21 cellular contexts compared by ENCODE assay signal in genomic region chr1:5140136-5140535, GRCh38.
DNase-seq lines count a peak whose midpoint lies in the region; FAIRE-seq and TF ChIP-seq lines count a peak whose summit lies in the region.
"Had no signal": no experiment of that assay in that cellular context is flagged by ENCODE, and none has a peak within 500 bp of the region (broad histone marks: within the 10 kb centered on the region; RNA-seq: fewer than 3 reads in every experiment).

No MANE protein-coding gene starts in this region.

- in situ Hi-C loops in Caki2 (cut with HindIII; ENCODE audit: low pct_unique_long_range_greater_than_20kb, low sequenced_read_pairs) (no loop called here), brain microvascular endothelial cell (cut with HindIII; ENCODE audit: low pct_ligation_motif_present, low sequenced_read_pairs) (no loop called here)

- DNase-seq in Caki2 (ENCODE audit: low read depth) (peak; percentile 21), DMS79 (lab: John Stamatoyannopoulos, UW) (peak; percentile 59), NCI-H748 treated with DMSO at 0.1 percent for 48 hours (lab: John Stamatoyannopoulos, UW) (peak; percentile 16), bronchial epithelial cell (ENCODE audit: low read depth) (peak; percentile 39), DMS53 (lab: John Stamatoyannopoulos, UW) (no peak), brain microvascular endothelial cell (no peak)
- DNase-seq in effector memory CD4-positive, alpha-beta T cell = no peak
- DNase-seq: CD4-positive, alpha-beta T cell; COR-L47; DMS 273 treated with DMSO at 0.1 percent for 48 hours; EL; GF-D8; Kasumi-1; MM.1S; NCI-H1092; NCI-H1694; NCI-H524; PC-3; T-helper 17 cell had no signal

- H3K9me3 ChIP-seq in effector memory CD4-positive, alpha-beta T cell (ENCODE audit: control insufficient read depth, low read length) = no peaks in the 10 kb centered on the region
- H3K9me3 ChIP-seq: BLaER1 had no signal

- TF ChIP-seq CTCF in bronchial epithelial cell (IDR thresholded peaks at IDR 0.05; ENCODE audit: insufficient read depth, low read length, severe bottlenecking) = no peak
- TF ChIP-seq CTCF in brain microvascular endothelial cell (IDR thresholded peaks at IDR 0.05; ENCODE audit: low read depth, low read length, missing control alignments) = no peak

- no peak overlapping the region for H3K27ac ChIP-seq in effector memory CD4-positive, alpha-beta T cell (ENCODE audit: insufficient read depth, low read length, poor library complexity, severe bottlenecking)
- no peak overlapping the region for H3K27ac ChIP-seq in brain microvascular endothelial cell
- H3K27ac ChIP-seq: BLaER1 had no signal

- FAIRE-seq in bronchial epithelial cell (lab: Jason Lieb, UNC) = no peak
- FAIRE-seq: H1 had no signal

- no peaks in the 10 kb centered on the region for H3K36me3 ChIP-seq in bronchial epithelial cell (ENCODE audit: control insufficient read depth, insufficient read depth, low read length)
- no peaks in the 10 kb centered on the region for H3K36me3 ChIP-seq in effector memory CD4-positive, alpha-beta T cell (ENCODE audit: control insufficient read depth, insufficient read depth, low read length)
- no peaks in the 10 kb centered on the region for H3K36me3 ChIP-seq in brain microvascular endothelial cell (replicated peaks)
- H3K36me3 ChIP-seq: BLaER1 had no signal

- H3K27me3 ChIP-seq in bronchial epithelial cell (ENCODE audit: control insufficient read depth, insufficient read depth, low read length) (no peaks in the 10 kb centered on the region), brain microvascular endothelial cell (replicated peaks) (no peaks in the 10 kb centered on the region)
- H3K27me3 ChIP-seq in effector memory CD4-positive, alpha-beta T cell (replicated peaks; ENCODE audit: control insufficient read depth, insufficient read depth, low read length, poor library complexity, severe bottlenecking) = no peaks in the 10 kb centered on the region
- H3K27me3 ChIP-seq: BLaER1 had no signal

- H3K4me1 ChIP-seq in effector memory CD4-positive, alpha-beta T cell (ENCODE audit: control insufficient read depth, insufficient read depth, low read length, poor library complexity, severe bottlenecking) = no peaks in the 10 kb centered on the region
- H3K4me1 ChIP-seq: BLaER1 had no signal

- H3K4me3 ChIP-seq in bronchial epithelial cell (ENCODE audit: low read depth, low read length) (no peak overlapping the region), brain microvascular endothelial cell (ENCODE audit: low read depth, low read length) (no peak overlapping the region)
- no peak overlapping the region for H3K4me3 ChIP-seq in effector memory CD4-positive, alpha-beta T cell (ENCODE audit: insufficient read depth, low read depth, low read length, poor library complexity, severe bottlenecking)
- H3K4me3 ChIP-seq: BLaER1 had no signal

Comparison
In these comparisons a context has a peak if more than half of its experiments do, and no peak if none do; other contexts are left out.
1. DNase-seq: peak in Caki2 (single experiment), DMS79 (single experiment), NCI-H748 treated with DMSO at 0.1 percent for 48 hours (single experiment) and bronchial epithelial cell (single experiment); none in effector memory CD4-positive, alpha-beta T cell (0 of 3), DMS53 (single experiment) and brain microvascular endothelial cell (single experiment).